ENCODE assay signal across 1 cellular context in the genomic region with DNA sequence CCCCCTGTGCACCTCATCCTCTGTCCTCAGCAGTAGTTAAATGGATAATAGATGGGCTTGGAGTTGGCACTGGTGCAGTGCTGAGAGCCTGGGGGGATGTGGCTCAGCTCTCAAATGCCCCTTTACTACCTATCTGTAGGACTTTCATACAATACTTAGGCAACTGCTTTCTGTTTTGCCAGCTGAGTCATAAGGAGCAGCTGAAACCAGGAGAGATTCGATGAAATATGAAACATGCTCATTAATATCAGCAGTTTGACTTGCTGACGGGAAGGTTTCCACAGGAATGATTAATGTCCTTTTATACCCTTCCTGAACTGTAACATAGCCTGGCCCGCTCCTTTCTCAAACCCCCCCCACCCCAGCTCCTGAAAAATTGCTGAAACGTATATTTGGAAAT.
TF ChIP-seq lines count a peak whose summit lies in the region.

No MANE protein-coding gene starts in this region.

TF ChIP-seq in HepG2, 621 proteins besides CTCF, POLR2A, EP300 and RAD21 (continued from another document):
- TF ChIP-seq, protein P1, sequence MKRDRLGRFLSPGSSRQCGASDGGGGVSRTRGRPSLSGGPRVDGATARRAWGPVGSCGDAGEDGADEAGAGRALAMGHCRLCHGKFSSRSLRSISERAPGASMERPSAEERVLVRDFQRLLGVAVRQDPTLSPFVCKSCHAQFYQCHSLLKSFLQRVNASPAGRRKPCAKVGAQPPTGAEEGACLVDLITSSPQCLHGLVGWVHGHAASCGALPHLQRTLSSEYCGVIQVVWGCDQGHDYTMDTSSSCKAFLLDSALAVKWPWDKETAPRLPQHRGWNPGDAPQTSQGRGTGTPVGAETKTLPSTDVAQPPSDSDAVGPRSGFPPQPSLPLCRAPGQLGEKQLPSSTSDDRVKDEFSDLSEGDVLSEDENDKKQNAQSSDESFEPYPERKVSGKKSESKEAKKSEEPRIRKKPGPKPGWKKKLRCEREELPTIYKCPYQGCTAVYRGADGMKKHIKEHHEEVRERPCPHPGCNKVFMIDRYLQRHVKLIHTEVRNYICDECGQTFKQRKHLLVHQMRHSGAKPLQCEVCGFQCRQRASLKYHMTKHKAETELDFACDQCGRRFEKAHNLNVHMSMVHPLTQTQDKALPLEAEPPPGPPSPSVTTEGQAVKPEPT (CRISPR knock-in tag; IDR thresholded peaks at IDR 0.05; ENCODE audit: low read depth) = no peak
